Comparison of ENCODE assay signal across 1 cellular context in genomic region chr13:101529419-101529818, GRCh38.
TF ChIP-seq lines count a peak whose summit lies in the region.

No MANE protein-coding gene starts in this region.

TF ChIP-seq in GM23338, 12 proteins besides CTCF, POLR2A, EP300 and RAD21 (continued from another document):
- TF ChIP-seq ETS1 (IDR thresholded peaks at IDR 0.05) (no peak), ZNF331 (CRISPR knock-in tag; IDR thresholded peaks at IDR 0.05; ENCODE audit: low read depth) (no peak)
